In the genomic region with DNA sequence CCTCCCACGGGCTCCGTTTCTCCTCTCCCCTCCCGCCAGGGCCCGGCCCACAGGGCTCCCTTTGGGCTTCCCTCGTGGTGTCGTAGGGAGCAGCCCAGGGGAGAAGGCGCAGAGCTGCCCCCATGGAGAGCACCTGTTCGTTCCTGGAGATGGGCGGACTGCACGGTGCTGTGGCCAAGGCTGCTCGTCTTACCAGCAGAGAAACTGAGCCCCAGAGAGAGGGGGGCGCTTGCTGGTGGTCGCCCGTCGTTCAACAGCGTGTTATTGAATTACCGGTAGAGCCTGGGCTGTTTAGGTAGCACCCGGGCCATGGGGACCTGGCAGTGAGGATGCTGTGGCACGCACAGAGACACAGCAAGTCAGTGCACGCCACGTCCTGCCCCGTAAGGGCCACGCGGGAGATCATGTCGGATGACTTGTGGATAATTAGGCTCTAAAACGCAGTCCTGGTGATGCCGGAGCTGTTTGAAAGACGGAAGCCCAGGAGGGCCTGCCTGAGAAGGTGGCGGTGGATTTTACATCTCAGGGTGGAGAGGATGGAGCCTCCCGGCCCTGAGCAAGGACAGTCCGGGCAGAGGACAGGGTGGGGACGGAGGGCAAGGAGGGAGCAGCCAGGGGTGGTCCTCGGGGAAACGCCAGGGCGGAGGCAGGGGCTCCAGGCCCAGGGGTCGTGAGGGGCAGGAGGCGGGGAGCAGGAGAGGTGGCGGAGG, we compare ENCODE assay signal across 19 cellular contexts.
DNase-seq lines count a peak whose midpoint lies in the region; ATAC-seq and TF ChIP-seq lines count a peak whose summit lies in the region.
"Had no signal": no experiment of that assay in that cellular context is flagged by ENCODE, and none has a peak within 500 bp of the region (broad histone marks: within the 10 kb centered on the region; RNA-seq: fewer than 3 reads in every experiment).

No MANE protein-coding gene starts in this region.

- H3K4me3 Mint-ChIP-seq in activated T-cell treated with anti-CD3 and anti-CD28 coated beads, Interleukin-2, amount 50 U/mL, for 24 hours = no peak overlapping the region
- no peak overlapping the region for H3K4me3 Mint-ChIP-seq in type B pancreatic cell

- H3K27me3 Mint-ChIP-seq in activated T-cell treated with anti-CD3 and anti-CD28 coated beads, Interleukin-2, amount 50 U/mL, for 24 hours = peaks cover 12% of the 10 kb centered on the region
- peaks cover 4% of the 10 kb centered on the region for H3K27me3 Mint-ChIP-seq in type B pancreatic cell

- intact Hi-C loops in dorsolateral prefrontal cortex (cut with DNase I) (no loop called here), mucosa of descending colon (cut with DNase I, micrococcal nuclease) (loop anchor here in 1 of 2 donors (5.0 kb wide), 1 partner anchor 46 kb away; no protein-coding TSS in a partner anchor)

- H3K36me3 ChIP-seq in mucosa of descending colon (ENCODE audit: low read depth) = no peaks in the 10 kb centered on the region
- H3K36me3 ChIP-seq: colonic mucosa had no signal

- TF ChIP-seq CTCF in dorsolateral prefrontal cortex (IDR thresholded peaks at IDR 0.05 in 54 of 56, conservative IDR thresholded peaks at IDR 0.05 in 2 of 56; ENCODE audit: low read depth in 1 of 56, partially characterized antibody in 56 of 56) = no peak
- no peak for TF ChIP-seq CTCF in mucosa of descending colon (IDR thresholded peaks at IDR 0.05)
- TF ChIP-seq CTCF in type B pancreatic cell (conservative IDR thresholded peaks at IDR 0.05) = no peak

- H3K27ac Mint-ChIP-seq in activated T-cell treated with anti-CD3 and anti-CD28 coated beads, Interleukin-2, amount 50 U/mL, for 24 hours = no peak overlapping the region
- no peak overlapping the region for H3K27ac Mint-ChIP-seq in type B pancreatic cell
- H3K27ac Mint-ChIP-seq: activated naive CD4-positive, alpha-beta T cell treated with anti-CD3 and anti-CD28 coated beads, Interleukin-2, amount 50 U/mL, for 72 hours had no signal

- H3K27ac ChIP-seq in dorsolateral prefrontal cortex = no peak overlapping the region
- H3K27ac ChIP-seq: body of pancreas, colonic mucosa, epithelial cell of prostate, PC-9 had no signal

- peaks cover 15% of the 10 kb centered on the region for H3K4me1 Mint-ChIP-seq in activated T-cell treated with anti-CD3 and anti-CD28 coated beads, Interleukin-2, amount 50 U/mL, for 24 hours (ENCODE audit: low read depth)
- peaks cover 5% of the 10 kb centered on the region for H3K4me1 Mint-ChIP-seq in type B pancreatic cell (ENCODE audit: unreplicated experiment)

- H3K4me3 ChIP-seq in dorsolateral prefrontal cortex (no peak overlapping the region), mucosa of descending colon (no peak overlapping the region)
- H3K4me3 ChIP-seq: body of pancreas, colonic mucosa, PC-9 had no signal

- no peaks in the 10 kb centered on the region for H3K36me3 Mint-ChIP-seq in activated T-cell treated with anti-CD3 and anti-CD28 coated beads, Interleukin-2, amount 50 U/mL, for 24 hours (ENCODE audit: low read depth)
- H3K36me3 Mint-ChIP-seq in type B pancreatic cell = no peaks in the 10 kb centered on the region
- H3K36me3 Mint-ChIP-seq: activated naive CD4-positive, alpha-beta T cell treated with anti-CD3 and anti-CD28 coated beads, Interleukin-2, amount 50 U/mL, for 72 hours had no signal

- no peak for ATAC-seq in mucosa of descending colon
- ATAC-seq in HG03432 (IDR thresholded peaks at IDR 0.05; ENCODE audit: unreplicated experiment) = no peak
- ATAC-seq: activated naive CD4-positive, alpha-beta T cell treated with anti-CD3 and anti-CD28 coated beads, Interleukin-2, amount 50 U/mL, for 72 hours; body of pancreas had no signal

- no peaks in the 10 kb centered on the region for H3K9me3 ChIP-seq in mucosa of descending colon
- H3K9me3 ChIP-seq: body of pancreas, colonic mucosa had no signal

- no peaks in the 10 kb centered on the region for H3K27me3 ChIP-seq in dorsolateral prefrontal cortex
- H3K27me3 ChIP-seq: body of pancreas, colonic mucosa had no signal

- H3K4me1 ChIP-seq in mucosa of descending colon (ENCODE audit: low read depth) = no peaks in the 10 kb centered on the region
- H3K4me1 ChIP-seq: body of pancreas, colonic mucosa had no signal

- DNase-seq in activated T-cell treated with anti-CD3 and anti-CD28 coated beads, Interleukin-2, amount 50 U/mL, for 24 hours = peak; percentile 17
- DNase-seq in activated T-cell treated with anti-CD3 and anti-CD28 coated beads for 4 hours (no peak), dorsolateral prefrontal cortex (peak in 8 of 10 donors; percentile 5 to 38 (median 17)), mucosa of descending colon (peak in 2 of 3 donors; percentile 18 to 28), type B pancreatic cell (ENCODE audit: extremely low spot score, unreplicated experiment) (peak; percentile 67), NCI-H82 treated with DMSO at 0.1 percent for 48 hours (lab: John Stamatoyannopoulos, UW; ENCODE audit: unreplicated experiment) (no peak), AG20443 (ENCODE audit: low spot score) (no peak)
- DNase-seq: 8988T; activated CD4-positive, alpha-beta T cell treated with anti-CD3 and anti-CD28 coated beads for 4 hours; C1 segment of cervical spinal cord; colonic mucosa; NCI-H1105; occipital lobe; stimulated activated CD4-positive, alpha-beta T cell treated with anti-CD3 and anti-CD28 coated beads, Interleukin-4, amount 100 ng/mL, for 1 hour had no signal

- H3K9me3 Mint-ChIP-seq in activated T-cell treated with anti-CD3 and anti-CD28 coated beads, Interleukin-2, amount 50 U/mL, for 24 hours = no peaks in the 10 kb centered on the region
- no peaks in the 10 kb centered on the region for H3K9me3 Mint-ChIP-seq in type B pancreatic cell
- H3K9me3 Mint-ChIP-seq: activated naive CD4-positive, alpha-beta T cell treated with anti-CD3 and anti-CD28 coated beads, Interleukin-2, amount 50 U/mL, for 72 hours had no signal

Comparison
In these comparisons a context has a peak if more than half of its experiments do, and no peak if none do; other contexts are left out.
1. DNase-seq: peak in activated T-cell treated with anti-CD3 and anti-CD28 coated beads, Interleukin-2, amount 50 U/mL, for 24 hours (single experiment), dorsolateral prefrontal cortex (8 of 10), mucosa of descending colon (2 of 3) and type B pancreatic cell (single experiment); none in activated T-cell treated with anti-CD3 and anti-CD28 coated beads for 4 hours (single experiment), NCI-H82 treated with DMSO at 0.1 percent for 48 hours (single experiment) and AG20443 (single experiment).